Comparison of ENCODE assay signal across 28 cellular contexts in genomic region chr2:130841741-130842365, GRCh38. TPM values are rescaled to one million over a fixed set of nuclear protein-coding genes. Genes with fewer than 3 reads are reported as not detected.
"Had no signal": no experiment of that assay in that cellular context is flagged by ENCODE, and none has a peak within 500 bp of the region (broad histone marks: within the 10 kb centered on the region; RNA-seq: fewer than 3 reads in every experiment).

No MANE protein-coding gene starts in this region.

- H3K27ac Mint-ChIP-seq: activated CD4-positive, alpha-beta memory T cell treated with anti-CD3 and anti-CD28 coated beads, Interleukin-2, amount 10 ng/mL, durations not matched to agents 7 days and 5 days; activated CD4-positive, alpha-beta T cell treated with anti-CD3 and anti-CD28 coated beads, Interleukin-2, amount 10 ng/mL, durations not matched to agents 7 days and 5 days; activated naive CD4-positive, alpha-beta T cell treated with anti-CD3 and anti-CD28 coated beads, Interleukin-2, amount 10 ng/mL, durations not matched to agents 7 days and 5 days; activated naive CD4-positive, alpha-beta T cell treated with anti-CD3 and anti-CD28 coated beads, Interleukin-2, amount 50 U/mL, for 72 hours; activated naive CD8-positive, alpha-beta T cell treated with anti-CD3 and anti-CD28 coated beads, Interleukin-2, amount 10 ng/mL, durations not matched to agents 7 days and 5 days; activated T-cell treated with anti-CD3 and anti-CD28 coated beads, Interleukin-2, amount 50 U/mL, for 24 hours; activated T-cell treated with anti-CD3 and anti-CD28 coated beads, Interleukin-2, amount 50 U/mL, for 72 hours had no signal

- H3K9me3 ChIP-seq: ascending aorta, colonic mucosa, esophagus squamous epithelium, gastroesophageal sphincter had no signal

- H3K4me3 Mint-ChIP-seq: activated CD4-positive, alpha-beta memory T cell treated with anti-CD3 and anti-CD28 coated beads, Interleukin-2, amount 10 ng/mL, durations not matched to agents 7 days and 5 days; activated CD4-positive, alpha-beta T cell treated with anti-CD3 and anti-CD28 coated beads, Interleukin-2, amount 10 ng/mL, durations not matched to agents 7 days and 5 days; activated naive CD4-positive, alpha-beta T cell treated with anti-CD3 and anti-CD28 coated beads, Interleukin-2, amount 10 ng/mL, durations not matched to agents 7 days and 5 days; activated naive CD8-positive, alpha-beta T cell treated with anti-CD3 and anti-CD28 coated beads, Interleukin-2, amount 10 ng/mL, durations not matched to agents 7 days and 5 days; activated T-cell treated with anti-CD3 and anti-CD28 coated beads, Interleukin-2, amount 50 U/mL, for 24 hours; activated T-cell treated with anti-CD3 and anti-CD28 coated beads, Interleukin-2, amount 50 U/mL, for 72 hours; central memory CD8-positive, alpha-beta T cell had no signal

- H3K36me3 Mint-ChIP-seq: activated naive CD4-positive, alpha-beta T cell treated with anti-CD3 and anti-CD28 coated beads, Interleukin-2, amount 10 ng/mL, durations not matched to agents 7 days and 5 days; activated naive CD4-positive, alpha-beta T cell treated with anti-CD3 and anti-CD28 coated beads, Interleukin-2, amount 50 U/mL, for 72 hours; activated naive CD8-positive, alpha-beta T cell treated with anti-CD3 and anti-CD28 coated beads, Interleukin-2, amount 10 ng/mL, durations not matched to agents 7 days and 5 days had no signal

- H3K4me1 Mint-ChIP-seq: activated CD4-positive, alpha-beta memory T cell treated with anti-CD3 and anti-CD28 coated beads, Interleukin-2, amount 10 ng/mL, durations not matched to agents 7 days and 5 days; activated CD4-positive, alpha-beta T cell treated with anti-CD3 and anti-CD28 coated beads, Interleukin-2, amount 10 ng/mL, durations not matched to agents 7 days and 5 days; activated naive CD4-positive, alpha-beta T cell treated with anti-CD3 and anti-CD28 coated beads, Interleukin-2, amount 10 ng/mL, durations not matched to agents 7 days and 5 days; activated naive CD8-positive, alpha-beta T cell treated with anti-CD3 and anti-CD28 coated beads, Interleukin-2, amount 10 ng/mL, durations not matched to agents 7 days and 5 days; central memory CD8-positive, alpha-beta T cell had no signal

- FAIRE-seq: bronchial epithelial cell, endometrium, endothelial cell of umbilical vein had no signal

- H3K36me3 ChIP-seq: ascending aorta, brain microvascular endothelial cell, colonic mucosa, esophagus squamous epithelium, gastroesophageal sphincter had no signal

- ATAC-seq: activated naive CD4-positive, alpha-beta T cell treated with anti-CD3 and anti-CD28 coated beads, Interleukin-2, amount 50 U/mL, for 72 hours; activated T-cell treated with anti-CD3 and anti-CD28 coated beads, Interleukin-2, amount 50 U/mL, for 72 hours; gastroesophageal sphincter had no signal

- H3K4me3 ChIP-seq: ascending aorta, colonic mucosa, esophagus squamous epithelium, gastroesophageal sphincter had no signal

- H3K27ac ChIP-seq: ascending aorta, brain microvascular endothelial cell, colonic mucosa, epithelial cell of prostate, esophagus squamous epithelium, gastroesophageal sphincter had no signal

- DNase-seq: activated CD4-positive, alpha-beta memory T cell treated with anti-CD3 and anti-CD28 coated beads, Interleukin-2, amount 10 ng/mL, durations not matched to agents 7 days and 5 days; activated CD4-positive, alpha-beta T cell treated with anti-CD3 and anti-CD28 coated beads for 4 hours; activated CD4-positive, alpha-beta T cell treated with anti-CD3 and anti-CD28 coated beads, Interleukin-2, amount 10 ng/mL, durations not matched to agents 7 days and 5 days; activated CD4-positive, alpha-beta T cell treated with anti-CD3 and anti-CD28 coated beads, Interleukin-2, amount 50 U/mL, for 4 hours; activated CD4-positive, CD25-positive, alpha-beta regulatory T cell; activated CD4-positive, CD25-positive, alpha-beta regulatory T cell treated with anti-CD3 and anti-CD28 coated beads, Interleukin-2, amount 50 U/mL, for 72 hours; activated CD8-positive, alpha-beta memory T cell treated with anti-CD3 and anti-CD28 coated beads, Interleukin-2, amount 50 U/mL, for 48 hours; activated gamma-delta T cell; activated naive CD4-positive, alpha-beta T cell; activated naive CD4-positive, alpha-beta T cell treated with anti-CD3 and anti-CD28 coated beads, Interleukin-2, amount 10 ng/mL, durations not matched to agents 7 days and 5 days; activated naive CD8-positive, alpha-beta T cell treated with anti-CD3 and anti-CD28 coated beads, Interleukin-2, amount 10 ng/mL, durations not matched to agents 7 days and 5 days; activated T-cell treated with anti-CD3 and anti-CD28 coated beads for 4 hours; activated T-cell treated with anti-CD3 and anti-CD28 coated beads, Interleukin-2, amount 50 U/mL, for 24 hours; activated T-cell treated with anti-CD3 and anti-CD28 coated beads, Interleukin-2, amount 50 U/mL, for 72 hours; brain microvascular endothelial cell; colonic mucosa; effector CD8-positive, alpha-beta T cell; esophagus squamous epithelium; foreskin melanocyte; T-helper 2 cell had no signal

- H3K9me3 Mint-ChIP-seq: activated CD4-positive, alpha-beta memory T cell treated with anti-CD3 and anti-CD28 coated beads, Interleukin-2, amount 10 ng/mL, durations not matched to agents 7 days and 5 days; activated CD4-positive, alpha-beta T cell treated with anti-CD3 and anti-CD28 coated beads, Interleukin-2, amount 10 ng/mL, durations not matched to agents 7 days and 5 days; activated naive CD4-positive, alpha-beta T cell treated with anti-CD3 and anti-CD28 coated beads, Interleukin-2, amount 10 ng/mL, durations not matched to agents 7 days and 5 days; activated naive CD4-positive, alpha-beta T cell treated with anti-CD3 and anti-CD28 coated beads, Interleukin-2, amount 50 U/mL, for 72 hours; activated naive CD8-positive, alpha-beta T cell treated with anti-CD3 and anti-CD28 coated beads, Interleukin-2, amount 10 ng/mL, durations not matched to agents 7 days and 5 days; activated T-cell treated with anti-CD3 and anti-CD28 coated beads, Interleukin-2, amount 50 U/mL, for 24 hours; activated T-cell treated with anti-CD3 and anti-CD28 coated beads, Interleukin-2, amount 50 U/mL, for 72 hours; central memory CD8-positive, alpha-beta T cell had no signal

RNA-seq across cellular contexts. Expression of gene ARHGEF4, which starts 5.1 kb away (rescaled TPM):
- total RNA-seq: endothelial cell of umbilical vein had no signal
- polyA plus RNA-seq: endothelial cell of umbilical vein had no signal
